ENCODE assay signal across 13 cellular contexts in genomic region chr11:57815476-57815875, GRCh38. TPM values are rescaled to one million over a fixed set of nuclear protein-coding genes. Genes with fewer than 3 reads are reported as not detected.
A peak's percentile ranks its signal among the peaks of the same experiment; 100 is the strongest.
DNase-seq lines count a peak whose midpoint lies in the region; ATAC-seq and TF ChIP-seq lines count a peak whose summit lies in the region.
"Had no signal": no experiment of that assay in that cellular context is flagged by ENCODE, and none has a peak within 500 bp of the region (broad histone marks: within the 10 kb centered on the region; RNA-seq: fewer than 3 reads in every experiment).

No MANE protein-coding gene starts in this region.

- H3K4me3 Mint-ChIP-seq in T-helper 17 cell, result no peak overlapping the region
- H3K4me3 Mint-ChIP-seq: stimulated activated naive CD8-positive, alpha-beta T cell treated with anti-CD3 and anti-CD28 coated beads, Interleukin-15, Interleukin-2, amounts not matched to agents 100 ng/mL and 50 ng/mL, for 24 hours had no signal

- H2AFZ ChIP-seq in Karpas-422 (ENCODE audit: low read length), result no peak overlapping the region

- no peak overlapping the region for H3K4me2 ChIP-seq in Karpas-422 (ENCODE audit: low read depth, low read length, poor library complexity, severe bottlenecking)

- no peaks in the 10 kb centered on the region for H3K27me3 Mint-ChIP-seq in T-helper 17 cell
- H3K27me3 Mint-ChIP-seq: stimulated activated naive CD8-positive, alpha-beta T cell treated with anti-CD3 and anti-CD28 coated beads, Interleukin-15, Interleukin-2, amounts not matched to agents 100 ng/mL and 50 ng/mL, for 24 hours had no signal

- H3K9me3 ChIP-seq in T-helper 17 cell (ENCODE audit: control insufficient read depth, low read length, poor library complexity, severe bottlenecking), result no peaks in the 10 kb centered on the region
- H3K9me3 ChIP-seq in Karpas-422 (ENCODE audit: low read length), result no peaks in the 10 kb centered on the region

- H3K27ac Mint-ChIP-seq in T-helper 17 cell, result peak overlapping the region; percentile 72
- H3K27ac Mint-ChIP-seq: stimulated activated naive CD8-positive, alpha-beta T cell treated with anti-CD3 and anti-CD28 coated beads, Interleukin-15, Interleukin-2, amounts not matched to agents 100 ng/mL and 50 ng/mL, for 24 hours had no signal

- no peaks in the 10 kb centered on the region for H3K9me2 ChIP-seq in Karpas-422 (replicated peaks; ENCODE audit: insufficient read depth, low read length)

- H3K79me2 ChIP-seq in Karpas-422 (ENCODE audit: low read length), result no peaks in the 10 kb centered on the region

- DNase-seq in T-helper 17 cell, result no peak
- DNase-seq in NCI-H1417 (lab: John Stamatoyannopoulos, UW), result no peak
- DNase-seq in foreskin keratinocyte, result no peak
- DNase-seq in Karpas-422, result no peak
- DNase-seq in NCI-H1105 (lab: John Stamatoyannopoulos, UW), result no peak
- DNase-seq: activated effector memory CD4-positive, alpha-beta T cell treated with anti-CD3 and anti-CD28 coated beads, Interleukin-2, amount 50 U/mL, for 16 hours; central memory CD4-positive, alpha-beta T cell; NK-92 treated with Interleukin-12 subunit alpha and Interleukin-12 subunit beta, amount 100 ng/mL, for 24 hours; posterior cingulate gyrus had no signal

- peak; percentile 74 for ATAC-seq in GM18867 (IDR thresholded peaks at IDR 0.05; ENCODE audit: unreplicated experiment)
- peak; percentile 82 for ATAC-seq in GM21390 (IDR thresholded peaks at IDR 0.05; ENCODE audit: unreplicated experiment)
- peak; percentile 82 for ATAC-seq in HG02981 (IDR thresholded peaks at IDR 0.05; ENCODE audit: unreplicated experiment)
- no peak for ATAC-seq in T-helper 17 cell
- ATAC-seq in foreskin keratinocyte, result no peak

- peaks cover 15% of the 10 kb centered on the region for H3K36me3 Mint-ChIP-seq in T-helper 17 cell (ENCODE audit: low read depth)

- H3K27me3 ChIP-seq in foreskin keratinocyte (no peaks in the 10 kb centered on the region), Karpas-422 (ENCODE audit: low read length) (no peaks in the 10 kb centered on the region)

- TF ChIP-seq CTCF in foreskin keratinocyte (conservative IDR thresholded peaks at IDR 0.05), result no peak

- no peak overlapping the region for H3K27ac ChIP-seq in foreskin keratinocyte
- no peak overlapping the region for H3K27ac ChIP-seq in Karpas-422 (ENCODE audit: low read length)

- H4K20me1 ChIP-seq in Karpas-422 (ENCODE audit: insufficient read depth, low read depth, low read length), result no peaks in the 10 kb centered on the region

- H3K4me3 ChIP-seq in Karpas-422 (ENCODE audit: low read length), result no peak overlapping the region

- no peaks in the 10 kb centered on the region for H3K36me3 ChIP-seq in Karpas-422 (ENCODE audit: insufficient read depth, low read length)

- H3K9ac ChIP-seq in Karpas-422 (ENCODE audit: low read length), result no peak overlapping the region

- H3K4me1 Mint-ChIP-seq in T-helper 17 cell, result no peaks in the 10 kb centered on the region

- H3K4me1 ChIP-seq in foreskin keratinocyte, result no peaks in the 10 kb centered on the region
- H3K4me1 ChIP-seq in Karpas-422 (ENCODE audit: low read length), result no peaks in the 10 kb centered on the region

RNA-seq across cellular contexts. Expression of gene CTNND1, which starts 53.9 kb away (rescaled TPM):
- total RNA-seq in T-helper 17 cell, result 10 to 100 TPM in 1 of 2 donors, 1 to 10 TPM in 1; 9.9 to 14.1 TPM
- 111 and 115 TPM in 2 replicates for total RNA-seq in foreskin keratinocyte
- 40.3 and 43.9 TPM in 2 replicates for polyA plus RNA-seq in foreskin keratinocyte
- 5.7 and 6.0 TPM in 2 replicates for total RNA-seq in Karpas-422 (2014; rRNA removed; shearing (Covaris generic); ENCODE audit: low replicate concordance)

Comparison
In these comparisons a context has a peak if more than half of its experiments do, and no peak if none do; other contexts are left out.
1. ATAC-seq: peak in GM18867 (single experiment), GM21390 (single experiment) and HG02981 (single experiment); none in T-helper 17 cell (single experiment) and foreskin keratinocyte (single experiment).